Comparison of ENCODE assay signal across 8 cellular contexts in the genomic region with DNA sequence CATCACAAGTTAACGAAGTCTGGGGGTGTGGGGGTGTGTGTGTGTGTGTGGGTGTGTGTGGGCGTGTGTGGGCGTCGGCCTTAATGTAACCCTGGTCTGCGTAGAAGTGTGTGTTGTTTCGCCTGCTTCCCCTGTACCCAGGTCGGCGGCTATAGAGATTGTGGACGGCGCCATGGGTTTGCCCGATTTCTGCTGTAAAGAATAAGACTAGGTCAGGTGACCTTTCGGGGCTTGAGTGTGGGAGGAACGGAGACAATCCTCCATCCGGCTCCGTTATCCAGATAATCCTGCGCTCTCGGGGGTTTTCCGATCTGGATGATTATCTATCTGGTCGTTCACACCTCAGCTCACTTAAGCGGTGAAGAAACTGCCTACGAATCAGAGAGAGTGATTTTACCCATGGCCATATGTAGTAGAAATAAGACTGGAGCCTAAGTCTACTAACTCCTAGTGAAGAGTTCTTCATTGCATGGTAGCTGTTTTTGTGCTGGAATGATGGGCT. TPM values are rescaled to one million over a fixed set of nuclear protein-coding genes. Genes with fewer than 3 reads are reported as not detected.
DNase-seq lines count a peak whose midpoint lies in the region; ATAC-seq and TF ChIP-seq lines count a peak whose summit lies in the region.

No MANE protein-coding gene starts in this region.

- no peak for DNase-seq in AG04450 (ENCODE audit: low read depth, low spot score)
- DNase-seq in SJSA1 (ENCODE audit: low read depth in 1 of 2, low spot score in 2 of 2) = peak in 1 of 2 experiments; percentile 21
- peak in 1 of 2 donors; percentile 71 for DNase-seq in ascending aorta (ENCODE audit: low spot score in 2 of 2)
- DNase-seq in stimulated activated CD4-positive, alpha-beta T cell treated with anti-CD3 and anti-CD28 coated beads, Interleukin-12 subunit alpha, Interleukin-12 subunit beta, amount 100 ng/mL, for 24 hours (ENCODE audit: low read depth in 2 of 2) = peak; percentile 8 to 24
- DNase-seq in COR-L47 (lab: John Stamatoyannopoulos, UW) = no peak

- H3K4me3 ChIP-seq in AG04450 (ENCODE audit: low read depth, low read length) = peak overlapping the region; percentile 97
- H3K4me3 ChIP-seq in SJSA1 = peak overlapping the region; percentile 66
- H3K4me3 ChIP-seq in ascending aorta = peak overlapping the region; percentile 76 to 90
- H3K4me3 ChIP-seq in iPS-20b (ENCODE audit: low read length) = peak overlapping the region; percentile 94

- H3K36me3 ChIP-seq in SJSA1 (no peaks in the 10 kb centered on the region; the same call in 1 of the 2 replicates), ascending aorta (no peaks in the 10 kb centered on the region), iPS-20b (ENCODE audit: insufficient read depth, low read depth, low read length) (no peaks in the 10 kb centered on the region)

- POLR2A ChIA-PET in AG04450 (lab: Yijun Ruan, JAX) = interaction anchor here (1.2 to 2.3 kb wide), 3 partner anchors 55 to 100 kb away, joined by 4 to 10 read pairs (median 6); partner anchors contain the start of gene SELENOI

- CTCF ChIA-PET in AG04450 (lab: Charles Lee) = interaction anchor here (0.5 to 0.8 kb wide), 2 partner anchors 86 to 127 kb away, joined by 3 read pairs; no protein-coding TSS in a partner anchor

- H3K9me3 ChIP-seq in AG04450 (ENCODE audit: control insufficient read depth, insufficient read depth, low read length) (no peaks in the 10 kb centered on the region; the same call in 1 of the 2 replicates), SJSA1 (replicated peaks) (no peaks in the 10 kb centered on the region), ascending aorta (no peaks in the 10 kb centered on the region), iPS-20b (ENCODE audit: insufficient read depth, low read depth, low read length) (no peaks in the 10 kb centered on the region)

- H3K4me1 ChIP-seq in SJSA1 (replicated peaks) (peaks cover 13% of the 10 kb centered on the region), ascending aorta (peaks cover 2 to 18% of the 10 kb centered on the region in 2 donors), iPS-20b (ENCODE audit: insufficient read depth, low read length) (peaks cover 3% of the 10 kb centered on the region; the same call in 1 of the 2 replicates)

- H3K27ac ChIP-seq in AG04450 (ENCODE audit: low read depth, low read length) (no peak overlapping the region), SJSA1 (peak overlapping the region; percentile 96; the same call in 1 of the 2 replicates), ascending aorta (peak overlapping the region; percentile 95 to 96), iPS-20b (ENCODE audit: low read length) (no peak overlapping the region)

- peak overlapping the region; percentile 79 for H3K9ac ChIP-seq in iPS-20b (ENCODE audit: low read depth, low read length)

- H3K27me3 ChIP-seq in AG04450 (ENCODE audit: control insufficient read depth, insufficient read depth, low read length) (no peaks in the 10 kb centered on the region), SJSA1 (replicated peaks) (no peaks in the 10 kb centered on the region), ascending aorta (no peaks in the 10 kb centered on the region), iPS-20b (ENCODE audit: insufficient read depth, low read length) (no peaks in the 10 kb centered on the region)

- intact Hi-C loops in ascending aorta (cut with DNase I) = loop anchor here (2.0 kb wide), 3 partner anchors 30 to 366 kb away; partner anchors contain the start of gene ASXL2

- TF ChIP-seq CTCF in AG04450 (IDR thresholded peaks at IDR 0.05; ENCODE audit: low read depth, low read length) (no peak), ascending aorta (IDR thresholded peaks at IDR 0.05) (no peak)

- ATAC-seq in GM18858 (IDR thresholded peaks at IDR 0.05; ENCODE audit: unreplicated experiment) (peak; percentile 5), HG03280 (IDR thresholded peaks at IDR 0.05; ENCODE audit: unreplicated experiment) (peak; percentile 10)

RNA-seq across cellular contexts. Expression of gene HADHB, which starts 0.5 kb away (rescaled TPM):
- 129 and 162 TPM in 2 replicates for polyA plus RNA-seq in AG04450 (2011; rRNA removed)
- polyA minus RNA-seq in AG04450 (2011; rRNA and poly(A)+ RNA removed) = 128 and 140 TPM in 2 replicates
- total RNA-seq in SJSA1 (2014; rRNA removed; shearing (Covaris generic)) = 73.0 and 74.3 TPM in 2 replicates
- 93.4 TPM for total RNA-seq in ascending aorta

RNA-seq across cellular contexts. Expression of gene HADHA, which starts 0.8 kb away (rescaled TPM):
- 155 and 172 TPM in 2 replicates for polyA plus RNA-seq in AG04450 (2011; rRNA removed)
- polyA minus RNA-seq in AG04450 (2011; rRNA and poly(A)+ RNA removed) = 160 and 163 TPM in 2 replicates
- 111 and 114 TPM in 2 replicates for total RNA-seq in SJSA1 (2014; rRNA removed; shearing (Covaris generic))
- total RNA-seq in ascending aorta = 49.5 TPM

Comparison
In these comparisons a context has a peak if more than half of its experiments do, and no peak if none do; other contexts are left out.
1. DNase-seq: peak in stimulated activated CD4-positive, alpha-beta T cell treated with anti-CD3 and anti-CD28 coated beads, Interleukin-12 subunit alpha, Interleukin-12 subunit beta, amount 100 ng/mL, for 24 hours (2 of 2); none in AG04450 (single experiment) and COR-L47 (single experiment).
2. H3K27ac ChIP-seq: peak in SJSA1 (single experiment) and ascending aorta (2 of 2); none in AG04450 (single experiment) and iPS-20b (single experiment).
3. Peak in every context shown above with its lines, with median percentiles within 50 percentile points of each other: H3K4me3 ChIP-seq.